Comparison of ENCODE assay signal across 18 cellular contexts in genomic region chr7:149150981-149151380, GRCh38. TPM values are rescaled to one million over a fixed set of nuclear protein-coding genes. Genes with fewer than 3 reads are reported as not detected.
A peak's percentile ranks its signal among the peaks of the same experiment; 100 is the strongest.
DNase-seq lines count a peak whose midpoint lies in the region; ATAC-seq and TF ChIP-seq lines count a peak whose summit lies in the region.
"Had no signal": no experiment of that assay in that cellular context is flagged by ENCODE, and none has a peak within 500 bp of the region (broad histone marks: within the 10 kb centered on the region; RNA-seq: fewer than 3 reads in every experiment).

No MANE protein-coding gene starts in this region.

- H3K4me1 ChIP-seq in endodermal cell (ENCODE audit: control insufficient read depth, insufficient read depth, low read length): no peaks in the 10 kb centered on the region

- CTCF ChIA-PET in activated CD4-positive, alpha-beta T cell treated with anti-CD3 and anti-CD28 coated beads for 36 hours (lab: Charles Lee): interaction anchor here (0.5 to 1.0 kb wide), 3 partner anchors 10 to 163 kb away, joined by 3 to 5 read pairs (median 4); no protein-coding TSS in a partner anchor
- CTCF ChIA-PET in RWPE1 (lab: Yijun Ruan, JAX): interaction anchor here (0.6 kb wide), 1 partner anchor 76 kb away, joined by 4 read pairs; no protein-coding TSS in a partner anchor
- CTCF ChIA-PET in activated CD4-positive, alpha-beta memory T cell treated with anti-CD3 and anti-CD28 coated beads, Interleukin-2, amount 10 ng/mL, durations not matched to agents 7 days and 5 days (lab: Charles Lee): interaction anchor here (0.8 to 1.0 kb wide), 2 partner anchors 17 to 25 kb away, joined by 4 to 5 read pairs; partner anchors contain the start of gene ZNF425

- WGBS in endodermal cell (ENCODE audit: insufficient coverage in 1 of 2, insufficient read length in 1 of 2), 2 experiments: 83 to 92% methylated on average over 4 of the region's 4 CpGs

- H3K27ac ChIP-seq in RWPE1 (0 out of 2 replicates have a peak overlapping the region, but pooled peaks have one; percentile 0), endodermal cell (ENCODE audit: low read depth, low read length) (no peak overlapping the region)
- H3K27ac ChIP-seq: BLaER1 treated with 17β-estradiol and CSF1 and Interleukin-3, amounts not matched to agents 10 nM and 100 nM had no signal

- H3K27me3 ChIP-seq in endodermal cell (ENCODE audit: control insufficient read depth, insufficient read depth, low read length, poor library complexity, severe bottlenecking): no peaks in the 10 kb centered on the region
- H3K27me3 ChIP-seq: BLaER1 treated with 17β-estradiol and CSF1 and Interleukin-3, amounts not matched to agents 10 nM and 100 nM had no signal

- ATAC-seq in activated CD4-positive, alpha-beta T cell treated with anti-CD3 and anti-CD28 coated beads for 36 hours: no peak
- ATAC-seq: Panc1 had no signal

- POLR2A ChIA-PET in activated CD4-positive, alpha-beta T cell treated with anti-CD3 and anti-CD28 coated beads for 36 hours (lab: Charles Lee): no interaction called here
- POLR2A ChIA-PET in RWPE1 (lab: Yijun Ruan, JAX; ENCODE audit: low non-redundant PET): no interaction called here
- POLR2A ChIA-PET in activated CD4-positive, alpha-beta memory T cell treated with anti-CD3 and anti-CD28 coated beads, Interleukin-2, amount 10 ng/mL, durations not matched to agents 7 days and 5 days (lab: Charles Lee): interaction anchor here (0.8 kb wide), 1 partner anchor 26 kb away, joined by 3 read pairs; no protein-coding TSS in a partner anchor

- peaks cover 24% of the 10 kb centered on the region for H3K4me1 Mint-ChIP-seq in activated CD4-positive, alpha-beta T cell treated with anti-CD3 and anti-CD28 coated beads for 36 hours
- H3K4me1 Mint-ChIP-seq in endodermal cell (peaks cover 6% of the 10 kb centered on the region), osteocyte (ENCODE audit: unreplicated experiment) (peaks cover 22% of the 10 kb centered on the region)
- peaks cover 23% of the 10 kb centered on the region for H3K4me1 Mint-ChIP-seq in activated CD4-positive, alpha-beta memory T cell treated with anti-CD3 and anti-CD28 coated beads, Interleukin-2, amount 10 ng/mL, durations not matched to agents 7 days and 5 days

- H3K4me3 ChIP-seq in endodermal cell (ENCODE audit: low read length): no peak overlapping the region
- H3K4me3 ChIP-seq: BLaER1 treated with 17β-estradiol and CSF1 and Interleukin-3, amounts not matched to agents 10 nM and 100 nM had no signal

- DNase-seq in activated CD4-positive, alpha-beta T cell treated with anti-CD3 and anti-CD28 coated beads for 36 hours: no peak
- DNase-seq in activated CD4-positive, alpha-beta T cell treated with anti-CD3 and anti-CD28 coated beads, Interleukin-2, amount 50 U/mL, for 4 hours: no peak
- DNase-seq in RWPE1 (ENCODE audit: low spot score) (no peak), endodermal cell (no peak), osteocyte (ENCODE audit: extremely low spot score, unreplicated experiment) (no peak), OCI-M2 (lab: John Stamatoyannopoulos, UW; ENCODE audit: unreplicated experiment) (no peak), Ammon's horn (ENCODE audit: low spot score) (no peak)
- DNase-seq in activated CD4-positive, alpha-beta memory T cell treated with anti-CD3 and anti-CD28 coated beads, Interleukin-2, amount 10 ng/mL, durations not matched to agents 7 days and 5 days: no peak
- DNase-seq: 8988T, DMS153, NCI-H1048, NCI-H146, NCI-H2081 treated with DMSO at 0.1 percent for 48 hours, NCI-H345, NCI-H69, Right ventricle myocardium superior had no signal

- H3K9me3 Mint-ChIP-seq in activated CD4-positive, alpha-beta T cell treated with anti-CD3 and anti-CD28 coated beads for 36 hours (ENCODE audit: low read depth): no peaks in the 10 kb centered on the region
- H3K9me3 Mint-ChIP-seq in endodermal cell (no peaks in the 10 kb centered on the region), osteocyte (ENCODE audit: unreplicated experiment) (no peaks in the 10 kb centered on the region)
- H3K9me3 Mint-ChIP-seq in activated CD4-positive, alpha-beta memory T cell treated with anti-CD3 and anti-CD28 coated beads, Interleukin-2, amount 10 ng/mL, durations not matched to agents 7 days and 5 days: no peaks in the 10 kb centered on the region

- H3K27me3 Mint-ChIP-seq in activated CD4-positive, alpha-beta T cell treated with anti-CD3 and anti-CD28 coated beads for 36 hours: no peaks in the 10 kb centered on the region
- no peaks in the 10 kb centered on the region for H3K27me3 Mint-ChIP-seq in endodermal cell (ENCODE audit: insufficient read depth)
- no peaks in the 10 kb centered on the region for H3K27me3 Mint-ChIP-seq in osteocyte (ENCODE audit: unreplicated experiment)
- no peaks in the 10 kb centered on the region for H3K27me3 Mint-ChIP-seq in activated CD4-positive, alpha-beta memory T cell treated with anti-CD3 and anti-CD28 coated beads, Interleukin-2, amount 10 ng/mL, durations not matched to agents 7 days and 5 days

- TF ChIP-seq CTCF in RWPE1 (conservative IDR thresholded peaks at IDR 0.05; ENCODE audit: low read depth) (no peak), endodermal cell (conservative IDR thresholded peaks at IDR 0.05) (no peak), osteocyte (IDR thresholded peaks at IDR 0.05) (no peak)

- intact Hi-C loops in activated CD4-positive, alpha-beta T cell treated with anti-CD3 and anti-CD28 coated beads for 36 hours (cut with DNase I, micrococcal nuclease): no loop called here

- peaks cover 20% of the 10 kb centered on the region for H3K36me3 ChIP-seq in endodermal cell (ENCODE audit: control insufficient read depth, insufficient read depth, low read length)

- H3K27ac Mint-ChIP-seq in activated CD4-positive, alpha-beta T cell treated with anti-CD3 and anti-CD28 coated beads for 36 hours: peak overlapping the region; percentile 16
- peak overlapping the region; percentile 8 for H3K27ac Mint-ChIP-seq in endodermal cell
- H3K27ac Mint-ChIP-seq in osteocyte (ENCODE audit: unreplicated experiment): peak overlapping the region; percentile 4
- no peak overlapping the region for H3K27ac Mint-ChIP-seq in activated CD4-positive, alpha-beta memory T cell treated with anti-CD3 and anti-CD28 coated beads, Interleukin-2, amount 10 ng/mL, durations not matched to agents 7 days and 5 days

- peaks cover 29% of the 10 kb centered on the region for H3K36me3 Mint-ChIP-seq in activated CD4-positive, alpha-beta T cell treated with anti-CD3 and anti-CD28 coated beads for 36 hours (ENCODE audit: low read depth)
- H3K36me3 Mint-ChIP-seq in endodermal cell (ENCODE audit: low read depth): peaks cover 26% of the 10 kb centered on the region
- peaks cover 14% of the 10 kb centered on the region for H3K36me3 Mint-ChIP-seq in osteocyte (ENCODE audit: unreplicated experiment)
- H3K36me3 Mint-ChIP-seq in activated CD4-positive, alpha-beta memory T cell treated with anti-CD3 and anti-CD28 coated beads, Interleukin-2, amount 10 ng/mL, durations not matched to agents 7 days and 5 days (ENCODE audit: low read depth): peaks cover 33% of the 10 kb centered on the region

- H3K9me3 ChIP-seq in endodermal cell (ENCODE audit: control insufficient read depth, low read length): no peaks in the 10 kb centered on the region
- H3K9me3 ChIP-seq: BLaER1 treated with 17β-estradiol and CSF1 and Interleukin-3, amounts not matched to agents 10 nM and 100 nM had no signal

- no peak overlapping the region for H3K4me3 Mint-ChIP-seq in activated CD4-positive, alpha-beta T cell treated with anti-CD3 and anti-CD28 coated beads for 36 hours
- H3K4me3 Mint-ChIP-seq in endodermal cell (no peak overlapping the region), osteocyte (ENCODE audit: unreplicated experiment) (no peak overlapping the region)
- H3K4me3 Mint-ChIP-seq in activated CD4-positive, alpha-beta memory T cell treated with anti-CD3 and anti-CD28 coated beads, Interleukin-2, amount 10 ng/mL, durations not matched to agents 7 days and 5 days: no peak overlapping the region

- no peak overlapping the region for H3K9ac ChIP-seq in endodermal cell (ENCODE audit: extremely low read depth, low read length, poor library complexity, severe bottlenecking)
- H3K9ac ChIP-seq: BLaER1 treated with 17β-estradiol and CSF1 and Interleukin-3, amounts not matched to agents 10 nM and 100 nM had no signal

RNA-seq across cellular contexts. Expression of gene ZNF398, which starts 3.7 kb away (rescaled TPM):
- total RNA-seq in activated CD4-positive, alpha-beta T cell treated with anti-CD3 and anti-CD28 coated beads for 36 hours: 10 to 100 TPM in 1 of 2 experiments, 1 to 10 TPM in 1; 9.6 to 10.5 TPM
- total RNA-seq in endodermal cell: 10 to 100 TPM; 13.4 to 21.2 TPM
- polyA plus RNA-seq in endodermal cell (2013, experiment 1 of 2): 10.3 TPM
- polyA plus RNA-seq in endodermal cell (2013, experiment 2 of 2): 8.2 TPM
- total RNA-seq in osteocyte: 17.7 and 19.4 TPM in 2 replicates
- 10 to 100 TPM; 12.1 to 13.7 TPM for total RNA-seq in activated CD4-positive, alpha-beta memory T cell treated with anti-CD3 and anti-CD28 coated beads, Interleukin-2, amount 10 ng/mL, durations not matched to agents 7 days and 5 days

RNA-seq across cellular contexts. Expression of gene ZNF425, which starts 24.9 kb away (rescaled TPM):
- total RNA-seq in activated CD4-positive, alpha-beta T cell treated with anti-CD3 and anti-CD28 coated beads for 36 hours: under 1 TPM; 0.43 to 0.95 TPM
- total RNA-seq in endodermal cell: 1 to 10 TPM; 2.1 to 2.7 TPM
- polyA plus RNA-seq in endodermal cell (2013, experiment 1 of 2): 2.8 TPM
- polyA plus RNA-seq in endodermal cell (2013, experiment 2 of 2): 2.7 TPM
- 5.9 and 6.2 TPM in 2 replicates for total RNA-seq in osteocyte
- total RNA-seq in activated CD4-positive, alpha-beta memory T cell treated with anti-CD3 and anti-CD28 coated beads, Interleukin-2, amount 10 ng/mL, durations not matched to agents 7 days and 5 days: 1 to 10 TPM; 1.1 TPM

RNA-seq across cellular contexts. Expression of gene ZNF282, which starts 44.4 kb away (rescaled TPM):
- total RNA-seq in activated CD4-positive, alpha-beta T cell treated with anti-CD3 and anti-CD28 coated beads for 36 hours: 10 to 100 TPM; 41.1 to 46.3 TPM
- total RNA-seq in endodermal cell (10 to 100 TPM; 28.8 to 29.8 TPM), osteocyte (29.8 and 31.3 TPM in 2 replicates)
- 21.3 TPM for polyA plus RNA-seq in endodermal cell (2013, experiment 1 of 2)
- 19.3 TPM for polyA plus RNA-seq in endodermal cell (2013, experiment 2 of 2)
- 10 to 100 TPM; 66.1 to 66.6 TPM for total RNA-seq in activated CD4-positive, alpha-beta memory T cell treated with anti-CD3 and anti-CD28 coated beads, Interleukin-2, amount 10 ng/mL, durations not matched to agents 7 days and 5 days
